20 cellular contexts compared by ENCODE assay signal in genomic region chr1:21152423-21153100, GRCh38. TPM values are rescaled to one million over a fixed set of nuclear protein-coding genes. Genes with fewer than 3 reads are reported as not detected.
A peak's percentile ranks its signal among the peaks of the same experiment; 100 is the strongest.
DNase-seq lines count a peak whose midpoint lies in the region; ATAC-seq and TF ChIP-seq lines count a peak whose summit lies in the region.
"Had no signal": no experiment of that assay in that cellular context is flagged by ENCODE, and none has a peak within 500 bp of the region (broad histone marks: within the 10 kb centered on the region; RNA-seq: fewer than 3 reads in every experiment).

No MANE protein-coding gene starts in this region.

- CTCF ChIA-PET in IMR-90 (lab: Yijun Ruan, JAX): interaction anchor here (1.0 to 1.2 kb wide), 2 partner anchors 10 to 28 kb away, joined by 3 read pairs; no protein-coding TSS in a partner anchor

- BruUV-seq in IMR-90 (replicated peaks; lab: Mats Ljungman, UMichigan): no TSS peak

- ATAC-seq in IMR-90 (ENCODE audit: low read depth) (no peak), HG03469 (IDR thresholded peaks at IDR 0.05; ENCODE audit: unreplicated experiment) (no peak), GM21737 (IDR thresholded peaks at IDR 0.05; ENCODE audit: unreplicated experiment) (no peak)
- ATAC-seq: mucosa of descending colon; stimulated activated naive CD8-positive, alpha-beta T cell treated with anti-CD3 and anti-CD28 coated beads, Interleukin-15, Interleukin-2, amounts not matched to agents 100 U/mL and 50 U/mL, for 24 hours had no signal

- no peak overlapping the region; the same call in 2 of the 3 replicates for H2BK15ac ChIP-seq in IMR-90 (ENCODE audit: low read depth, low read length)

- H3K27ac ChIP-seq in ACC112 (ENCODE audit: low read depth, low read length) (peak overlapping the region; percentile 59; the same call in 1 of the 2 replicates), IMR-90 (ENCODE audit: insufficient read depth, low read length) (0 out of 2 replicates have a peak overlapping the region, but pooled peaks have one; percentile 23), dorsolateral prefrontal cortex (peak overlapping the region in 56 of 59 donors; percentile 3 to 93 (median 66)), mesodermal cell (ENCODE audit: low read depth, low read length, severe bottlenecking) (peak overlapping the region; percentile 41), testis (no peak overlapping the region)

- H3K14ac ChIP-seq in IMR-90 (replicated peaks; ENCODE audit: low read depth, low read length): no peak overlapping the region

- no peak overlapping the region for H3K4me2 ChIP-seq in IMR-90 (ENCODE audit: low read depth, low read length)

- H3K4me3 ChIP-seq in ACC112 (ENCODE audit: low read depth, low read length) (no peak overlapping the region), IMR-90 (ENCODE audit: insufficient read depth, low read depth, low read length) (no peak overlapping the region), dorsolateral prefrontal cortex (no peak overlapping the region), mesodermal cell (ENCODE audit: extremely low read depth, insufficient read depth, low read length, poor library complexity, severe bottlenecking) (no peak overlapping the region), testis (no peak overlapping the region)
- H3K4me3 ChIP-seq: esophagus squamous epithelium, mucosa of descending colon, SJSA1 had no signal

- no peak overlapping the region for H2BK5ac ChIP-seq in IMR-90 (ENCODE audit: low read depth, low read length, poor library complexity, severe bottlenecking)

- H3K79me1 ChIP-seq in IMR-90 (ENCODE audit: low read depth in 1 of 2, low read length in 2 of 2): peaks cover 14 to 72% of the 10 kb centered on the region in 2 experiments

- WGBS in IMR-90 (ENCODE audit: extremely low coverage in 2 of 2, insufficient read length in 1 of 2), 2 experiments: no CpG with 5 or more reads among the region's 4 CpGs
- 96 to 100% methylated on average over 1 to 3 of the region's 4 CpGs for WGBS in mesodermal cell (ENCODE audit: insufficient coverage in 2 of 2), 2 experiments
- WGBS in testis, 2 donors: 66 to 72% methylated on average over 4 of the region's 4 CpGs

- POLR2A ChIA-PET in IMR-90 (lab: Charles Lee; ENCODE audit: unreplicated experiment): interaction anchor here (0.7 kb wide), 1 partner anchor 9 kb away, joined by 12 read pairs; no protein-coding TSS in a partner anchor

- H3K4ac ChIP-seq in IMR-90 (ENCODE audit: low read depth, low read length): no peak overlapping the region

- dilution Hi-C loops in IMR-90 (cut with HindIII; ENCODE audit: low sequenced_read_pairs, unreplicated experiment): no loop called here

- H4K20me1 ChIP-seq in IMR-90 (ENCODE audit: insufficient read depth, low read length): peaks cover 39% of the 10 kb centered on the region

- intact Hi-C loops in IMR-90 (cut with micrococcal nuclease): no loop called here
- intact Hi-C loops in dorsolateral prefrontal cortex (cut with DNase I): loop anchor here in 1 of 2 donors (5.0 kb wide), 1 partner anchor 45 kb away; no protein-coding TSS in a partner anchor
- intact Hi-C loops in testis (cut with DNase I; ENCODE audit: low total_unique reads): no loop called here

- DNase-seq in IMR-90 (peak; percentile 38), dorsolateral prefrontal cortex (no peak), testis (no peak), T-helper 1 cell (no peak)
- DNase-seq: activated CD8-positive, alpha-beta memory T cell treated with anti-CD3 and anti-CD28 coated beads for 24 hours; activated naive CD8-positive, alpha-beta T cell treated with anti-CD3 and anti-CD28 coated beads for 36 hours; CD8-positive, alpha-beta memory T cell; DND-41; esophagus squamous epithelium; KBM-7; mucosa of descending colon; NCI-H1092 treated with DMSO at 0.1 percent for 48 hours; NCI-H526; stimulated activated naive CD8-positive, alpha-beta T cell treated with anti-CD3 and anti-CD28 coated beads, Interleukin-15, Interleukin-2, amounts not matched to agents 100 U/mL and 50 U/mL, for 24 hours; trophoblast cell had no signal

- H4K8ac ChIP-seq in IMR-90 (ENCODE audit: low read depth in 2 of 2, low read length in 2 of 2): 0 out of 4 replicates have a peak overlapping the region, but pooled peaks of 1 of the 2 experiments have one; percentile 10

- H2AK5ac ChIP-seq in IMR-90 (ENCODE audit: low read depth, low read length): peak overlapping the region; percentile 70; the same call in 1 of the 2 replicates

- no peak overlapping the region for H2BK120ac ChIP-seq in IMR-90 (ENCODE audit: low read depth, low read length)

- no peaks in the 10 kb centered on the region; the same call in 1 of the 2 replicates for H3K36me3 ChIP-seq in ACC112 (ENCODE audit: insufficient read depth, low read length)
- peaks cover 10% of the 10 kb centered on the region for H3K36me3 ChIP-seq in IMR-90 (ENCODE audit: control insufficient read depth, insufficient read depth, low read length)
- peaks cover 58% of the 10 kb centered on the region for H3K36me3 ChIP-seq in mesodermal cell (ENCODE audit: control insufficient read depth, insufficient read depth, low read length)
- H3K36me3 ChIP-seq in testis (ENCODE audit: low read depth, missing control alignments): no peaks in the 10 kb centered on the region

- H4K5ac ChIP-seq in IMR-90 (ENCODE audit: low read depth, low read length): no peak overlapping the region

- no peaks in the 10 kb centered on the region for H3K9me3 ChIP-seq in IMR-90 (ENCODE audit: control insufficient read depth, insufficient read depth, low read length)
- H3K9me3 ChIP-seq in mesodermal cell (ENCODE audit: control insufficient read depth, low read length): no peaks in the 10 kb centered on the region
- no peaks in the 10 kb centered on the region for H3K9me3 ChIP-seq in testis
- H3K9me3 ChIP-seq: esophagus squamous epithelium, mucosa of descending colon, SJSA1 had no signal

- in situ Hi-C loops in IMR-90 (cut with MboI; ENCODE audit: low sequenced_read_pairs): no loop called here

- H3K4me1 ChIP-seq in ACC112 (ENCODE audit: control insufficient read depth, insufficient read depth, low read length, unreplicated experiment): peaks cover 41% of the 10 kb centered on the region
- H3K4me1 ChIP-seq in IMR-90 (ENCODE audit: control insufficient read depth, insufficient read depth, low read length): peaks cover 11% of the 10 kb centered on the region
- peaks cover 37% of the 10 kb centered on the region for H3K4me1 ChIP-seq in mesodermal cell (ENCODE audit: control insufficient read depth, insufficient read depth, low read length, poor library complexity, severe bottlenecking)
- H3K4me1 ChIP-seq in testis: peaks cover 3% of the 10 kb centered on the region

- peak overlapping the region; percentile 6; the same call in 1 of the 2 replicates for H3K23ac ChIP-seq in IMR-90 (ENCODE audit: low read depth, low read length)

- no peak overlapping the region for H2AFZ ChIP-seq in ACC112 (ENCODE audit: low read length, unreplicated experiment)
- no peak overlapping the region for H2AFZ ChIP-seq in IMR-90 (replicated peaks; ENCODE audit: low read length, poor library complexity)

- TF ChIP-seq POLR2A in IMR-90 (IDR thresholded peaks at IDR 0.05; ENCODE audit: low read depth, low read length) (no peak), testis (IDR thresholded peaks at IDR 0.05) (no peak)

- no peak for TF ChIP-seq RAD21 in IMR-90 (IDR thresholded peaks at IDR 0.05; ENCODE audit: low read length)

- no peak overlapping the region for H4K91ac ChIP-seq in IMR-90 (ENCODE audit: insufficient read depth, low read depth, low read length)

- TF ChIP-seq CTCF in IMR-90 (conservative IDR thresholded peaks at IDR 0.05; ENCODE audit: low read depth, low read length): no peak
- TF ChIP-seq CTCF in dorsolateral prefrontal cortex (IDR thresholded peaks at IDR 0.05 in 54 of 56, conservative IDR thresholded peaks at IDR 0.05 in 2 of 56; ENCODE audit: low read depth in 1 of 56, partially characterized antibody in 56 of 56): no peak
- TF ChIP-seq CTCF in testis (IDR thresholded peaks at IDR 0.05): no peak

- no peak overlapping the region for H3K9ac ChIP-seq in IMR-90 (ENCODE audit: low read depth, low read length)

- no peak overlapping the region for H3K18ac ChIP-seq in IMR-90 (ENCODE audit: low read depth, low read length)

- H3K79me2 ChIP-seq in ACC112 (ENCODE audit: control insufficient read depth, insufficient read depth, low read length, unreplicated experiment): peaks cover 52% of the 10 kb centered on the region

- H3K27me3 ChIP-seq in ACC112 (ENCODE audit: insufficient read depth, low read length) (no peaks in the 10 kb centered on the region), IMR-90 (ENCODE audit: control insufficient read depth, insufficient read depth, low read length) (no peaks in the 10 kb centered on the region), dorsolateral prefrontal cortex (no peaks in the 10 kb centered on the region), testis (no peaks in the 10 kb centered on the region)
- H3K27me3 ChIP-seq: esophagus squamous epithelium, SJSA1 had no signal

- H2BK20ac ChIP-seq in IMR-90 (ENCODE audit: low read depth, low read length): no peak overlapping the region

- H3K56ac ChIP-seq in IMR-90 (ENCODE audit: extremely low read depth, insufficient read depth, low read length): no peak overlapping the region

- H3K9me1 ChIP-seq in IMR-90 (ENCODE audit: insufficient read depth, low read length): peaks cover 24% of the 10 kb centered on the region

- H2AK9ac ChIP-seq in IMR-90 (replicated peaks; ENCODE audit: low read depth, low read length, poor library complexity): no peak overlapping the region

TF ChIP-seq in IMR-90, 13 proteins besides CTCF, POLR2A, EP300 and RAD21 (continues in another document):
- TF ChIP-seq ELK1 (IDR thresholded peaks at IDR 0.05; ENCODE audit: borderline replicate concordance, low read depth, low read length): no peak
- no peak for TF ChIP-seq MAFK (IDR thresholded peaks at IDR 0.05; ENCODE audit: low read depth, low read length)

RNA-seq across cellular contexts. Expression of gene EIF4G3, which starts 24.1 kb away (rescaled TPM):
- total RNA-seq in IMR-90 (2012; rRNA removed): 25.8 and 29.2 TPM in 2 replicates
- 49.2 and 49.6 TPM in 2 replicates for polyA plus RNA-seq in IMR-90 (2012; rRNA removed)
- polyA plus RNA-seq in IMR-90 (2012; cell fraction: cytosol; rRNA removed): 13.0 and 18.0 TPM in 2 replicates
- 47.7 and 85.2 TPM in 2 replicates for polyA plus RNA-seq in IMR-90 (2012; cell fraction: nucleus; rRNA removed; ENCODE audit: low replicate concordance)
- 100 to 1,000 TPM; 102 to 177 (median 137) TPM for total RNA-seq in dorsolateral prefrontal cortex
- polyA plus RNA-seq in mesodermal cell (2013, experiment 1 of 2): 86.3 TPM
- 74.1 TPM for polyA plus RNA-seq in mesodermal cell (2013, experiment 2 of 2)
- total RNA-seq in testis: 100 to 1,000 TPM; 146 to 165 TPM
- polyA plus RNA-seq in testis (ENCODE audit: insufficient read depth, low read depth, low replicate concordance): 198 TPM

Comparison
In these comparisons a context has a peak if more than half of its experiments do, and no peak if none do; other contexts are left out.
1. H3K27ac ChIP-seq: peak in ACC112 (single experiment), IMR-90 (single experiment), dorsolateral prefrontal cortex (56 of 59) and mesodermal cell (single experiment); none in testis (0 of 2).